Comparison of ENCODE assay signal across 31 cellular contexts in genomic region chr15:25563571-25563970, GRCh38.
"Had no signal": no experiment of that assay in that cellular context is flagged by ENCODE, and none has a peak within 500 bp of the region (broad histone marks: within the 10 kb centered on the region; RNA-seq: fewer than 3 reads in every experiment).

No MANE protein-coding gene starts in this region.

- H3K4me1 ChIP-seq: body of pancreas, colonic mucosa had no signal

- H3K27me3 ChIP-seq: body of pancreas, colonic mucosa, dorsolateral prefrontal cortex had no signal

- H3K36me3 Mint-ChIP-seq: activated naive CD8-positive, alpha-beta T cell had no signal

- H3K27ac Mint-ChIP-seq: activated B cell treated with CpG ODN at 0.5 μM for 24 hours; activated CD8-positive, alpha-beta T cell treated with anti-CD3 and anti-CD28 coated beads for 36 hours; activated naive CD8-positive, alpha-beta T cell; activated T-helper 17 cell treated with anti-CD3 and anti-CD28 coated beads, Interleukin-2, amount 50 U/mL, for 72 hours; dendritic cell treated with granulocyte-macrophage colony-stimulating factor and Interleukin-4, amounts not matched to agents 40 ng/mL and 50 ng/mL, for 4 days; endodermal cell; T-helper 1 cell treated with Interleukin-12 subunit alpha and Interleukin-12 subunit beta and Interleukin-4 antibody, amounts not matched to agents 30 μg/mL and 1 μg/mL, for 36 hours had no signal

- H3K27ac ChIP-seq: body of pancreas, colonic mucosa, dorsolateral prefrontal cortex, WERI-Rb-1 had no signal

- H3K9me3 Mint-ChIP-seq: activated CD8-positive, alpha-beta T cell treated with anti-CD3 and anti-CD28 coated beads for 36 hours; activated T-helper 17 cell treated with anti-CD3 and anti-CD28 coated beads, Interleukin-2, amount 50 U/mL, for 72 hours had no signal

- H3K9me3 ChIP-seq: body of pancreas, colonic mucosa had no signal

- ATAC-seq: activated CD4-positive, CD25-positive, alpha-beta regulatory T cell treated with anti-CD3 and anti-CD28 coated beads, Interleukin-2, amount 50 U/mL, for 24 hours; activated CD8-positive, alpha-beta T cell treated with anti-CD3 and anti-CD28 coated beads for 36 hours; activated T-cell treated with anti-CD3 and anti-CD28 coated beads, Interleukin-2, amount 50 U/mL, for 4 hours; activated T-helper 17 cell treated with anti-CD3 and anti-CD28 coated beads, Interleukin-2, amount 50 U/mL, for 72 hours; body of pancreas; esophagus mucosa had no signal

- H3K36me3 ChIP-seq: colonic mucosa, WERI-Rb-1 had no signal

- H3K4me3 Mint-ChIP-seq: activated B cell treated with CpG ODN at 0.5 μM for 24 hours; activated CD8-positive, alpha-beta T cell treated with anti-CD3 and anti-CD28 coated beads for 36 hours; activated naive CD8-positive, alpha-beta T cell; activated T-cell treated with anti-CD3 and anti-CD28 coated beads, Interleukin-2, amount 50 U/mL, for 4 hours; activated T-helper 17 cell treated with anti-CD3 and anti-CD28 coated beads, Interleukin-2, amount 50 U/mL, for 72 hours; dendritic cell treated with granulocyte-macrophage colony-stimulating factor and Interleukin-4, amounts not matched to agents 40 ng/mL and 50 ng/mL, for 4 days; endodermal cell; T-helper 1 cell treated with Interleukin-12 subunit alpha and Interleukin-12 subunit beta and Interleukin-4 antibody, amounts not matched to agents 30 μg/mL and 1 μg/mL, for 36 hours had no signal

- H3K4me1 Mint-ChIP-seq: activated B cell treated with CpG ODN at 0.5 μM for 24 hours; activated T-helper 17 cell treated with anti-CD3 and anti-CD28 coated beads, Interleukin-2, amount 50 U/mL, for 72 hours had no signal

- DNase-seq: activated B cell treated with CpG ODN at 0.5 μM for 24 hours; activated CD4-positive, alpha-beta T cell treated with anti-CD3 and anti-CD28 coated beads for 48 hours; activated CD4-positive, alpha-beta T cell treated with anti-CD3 and anti-CD28 coated beads, Interleukin-2, amount 50 U/mL, for 1 hour; activated CD4-positive, alpha-beta T cell treated with anti-CD3 and anti-CD28 coated beads, Interleukin-2, amount 50 U/mL, for 48 hours; activated CD8-positive, alpha-beta memory T cell treated with anti-CD3 and anti-CD28 coated beads for 24 hours; activated CD8-positive, alpha-beta T cell treated with anti-CD3 and anti-CD28 coated beads for 36 hours; activated effector memory CD4-positive, alpha-beta T cell treated with Interleukin-2 at 50 U/mL for 16 hours; activated gamma-delta T cell treated with Interleukin-2 at 50 U/mL for 16 hours; activated naive CD4-positive, alpha-beta T cell treated with anti-CD3 and anti-CD28 coated beads, Interleukin-2, amount 50 U/mL, for 16 hours; activated naive CD4-positive, alpha-beta T cell treated with Interleukin-2 at 50 U/mL for 16 hours; activated T-cell treated with anti-CD3 and anti-CD28 coated beads, Interleukin-2, amount 50 U/mL, for 4 hours; amniotic stem cell; anterior cingulate cortex; body of pancreas; caudate nucleus; cerebellar nuclear complex; colonic mucosa; dorsolateral prefrontal cortex; effector memory CD4-positive, alpha-beta T cell; endodermal cell; foreskin fibroblast; head of caudate nucleus; T-helper 9 cell; WERI-Rb-1 had no signal

- H3K27me3 Mint-ChIP-seq: activated B cell treated with CpG ODN at 0.5 μM for 24 hours; activated CD8-positive, alpha-beta T cell treated with anti-CD3 and anti-CD28 coated beads for 36 hours; activated T-helper 17 cell treated with anti-CD3 and anti-CD28 coated beads, Interleukin-2, amount 50 U/mL, for 72 hours; dendritic cell treated with granulocyte-macrophage colony-stimulating factor and Interleukin-4, amounts not matched to agents 40 ng/mL and 50 ng/mL, for 4 days had no signal

- H3K4me3 ChIP-seq: body of pancreas, colonic mucosa, dorsolateral prefrontal cortex had no signal

- FAIRE-seq: frontal cortex had no signal
